In the genomic region with DNA sequence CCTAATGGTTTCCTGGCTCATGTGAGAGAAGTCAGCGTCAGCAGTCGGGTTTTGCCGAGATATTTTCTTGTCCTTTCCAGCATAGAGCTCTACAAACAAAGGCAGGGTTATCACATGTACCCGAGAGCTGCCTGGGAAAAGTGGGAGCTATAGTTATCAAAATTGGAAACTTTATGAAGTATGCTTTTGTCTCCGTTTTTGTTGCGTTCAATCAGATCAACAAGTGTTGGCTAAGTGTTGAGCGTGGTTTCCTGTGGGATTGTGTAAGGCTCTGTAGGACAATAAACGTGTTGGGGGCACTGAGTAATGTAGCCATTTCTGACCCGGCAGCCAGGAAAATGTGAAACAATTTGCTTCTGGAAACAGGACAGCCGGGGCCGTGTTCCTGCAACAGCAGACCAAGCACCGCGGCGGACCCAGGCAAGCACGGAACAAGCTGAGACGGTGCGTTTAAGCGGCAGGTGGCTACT, we compare ENCODE assay signal across 28 cellular contexts. TPM values are rescaled to one million over a fixed set of nuclear protein-coding genes. Genes with fewer than 3 reads are reported as not detected.
A peak's percentile ranks its signal among the peaks of the same experiment; 100 is the strongest.
DNase-seq lines count a peak whose midpoint lies in the region; ATAC-seq and TF ChIP-seq lines count a peak whose summit lies in the region.
"Had no signal": no experiment of that assay in that cellular context is flagged by ENCODE, and none has a peak within 500 bp of the region (broad histone marks: within the 10 kb centered on the region; RNA-seq: fewer than 3 reads in every experiment).

BMX (plus strand) TSS at position 311 of the 470 bp plus-strand sequence. CDS start 7,547 bp downstream, outside the sequence.

- H3K27me3 Mint-ChIP-seq in CD14-positive monocyte (ENCODE audit: low read depth in 3 of 3) = peaks cover 0 to 54% (median 2%) of the 10 kb centered on the region in 3 donors
- peaks cover 17 to 22% of the 10 kb centered on the region in 2 donors for H3K27me3 Mint-ChIP-seq in effector memory CD8-positive, alpha-beta T cell

- DNase-seq in CD14-positive monocyte (ENCODE audit: low spot score) (no peak), dermis blood vessel endothelial cell (peak; percentile 80), left ventricle myocardium inferior (peak; percentile 23), osteoblast (ENCODE audit: insufficient read length, low spot score, missing footprints) (peak; percentile 32), ureter (ENCODE audit: low spot score) (no peak), NCI-H524 treated with DMSO at 0.1 percent for 48 hours (lab: John Stamatoyannopoulos, UW) (no peak)
- no peak for DNase-seq in effector memory CD8-positive, alpha-beta T cell
- DNase-seq: activated CD4-positive, alpha-beta T cell treated with anti-CD3 and anti-CD28 coated beads for 4 hours; activated CD8-positive, alpha-beta memory T cell treated with anti-CD3 and anti-CD28 coated beads, Interleukin-2, amount 10 ng/mL, durations not matched to agents 7 days and 5 days; islet precursor cell; naive B cell; NCI-H1105 treated with DMSO at 0.1 percent for 48 hours; NCI-H510A treated with DMSO at 0.1 percent for 48 hours; ovary; small intestine; stimulated activated CD4-positive, alpha-beta T cell treated with anti-CD3 and anti-CD28 coated beads, Interleukin-4, amount 100 ng/mL, for 1 hour; stimulated activated naive CD8-positive, alpha-beta T cell treated with anti-CD3 and anti-CD28 coated beads, Interleukin-15, amount 100 ng/mL, for 72 hours; SW 1271 had no signal

- H3K36me3 Mint-ChIP-seq in CD14-positive monocyte = no peaks in the 10 kb centered on the region
- no peaks in the 10 kb centered on the region for H3K36me3 Mint-ChIP-seq in effector memory CD8-positive, alpha-beta T cell (ENCODE audit: insufficient read depth)
- H3K36me3 Mint-ChIP-seq: activated CD8-positive, alpha-beta memory T cell treated with anti-CD3 and anti-CD28 coated beads, Interleukin-2, amount 10 ng/mL, durations not matched to agents 7 days and 5 days; activated naive CD8-positive, alpha-beta T cell; memory B cell; naive B cell; type B pancreatic cell had no signal

- H3K27ac ChIP-seq in left ventricle myocardium inferior (replicated peaks) (peak within 1 kb of the TSS; percentile 51), osteoblast (ENCODE audit: low read depth, low read length) (no peak within 1 kb of the TSS)
- H3K27ac ChIP-seq: A549, ovary had no signal

- H2AFZ ChIP-seq in osteoblast (ENCODE audit: low read length) = peak within 1 kb of the TSS; percentile 50

- H4K20me1 ChIP-seq in osteoblast (ENCODE audit: insufficient read depth, low read length) = no peaks in the 10 kb centered on the region

- peaks cover 0 to 5% (median 0%) of the 10 kb centered on the region in 7 donors for H3K9me3 Mint-ChIP-seq in CD14-positive monocyte
- no peaks in the 10 kb centered on the region for H3K9me3 Mint-ChIP-seq in effector memory CD8-positive, alpha-beta T cell
- H3K9me3 Mint-ChIP-seq: activated T-helper 1 cell treated with anti-CD3 and anti-CD28 coated beads, Interleukin-12 subunit alpha, Interleukin-12 subunit beta, Interleukin-2, Interleukin-4 antibody, amounts not matched to agents 30 ng/mL and 10 ng/mL and 1 ng/mL, durations not matched to agents 14 hours and 24 hours and 36 hours; memory B cell; naive B cell; stimulated activated naive CD8-positive, alpha-beta T cell treated with anti-CD3 and anti-CD28 coated beads, Interleukin-15, amount 100 ng/mL, for 72 hours; type B pancreatic cell had no signal

- H3K4me1 ChIP-seq in left ventricle myocardium inferior (no peaks in the 10 kb centered on the region), osteoblast (ENCODE audit: insufficient read depth, low read length) (no peaks in the 10 kb centered on the region)
- H3K4me1 ChIP-seq: A549, HAP-1 had no signal

- H3K9me3 ChIP-seq in left ventricle myocardium inferior (replicated peaks) (no peaks in the 10 kb centered on the region), osteoblast (ENCODE audit: low read depth, low read length) (no peaks in the 10 kb centered on the region)
- H3K9me3 ChIP-seq: A549, HAP-1, ovary had no signal

- no peak for ATAC-seq in effector memory CD8-positive, alpha-beta T cell (replicated peaks)
- ATAC-seq in GM19324 (IDR thresholded peaks at IDR 0.05; ENCODE audit: low FRiP score, unreplicated experiment) = no peak
- ATAC-seq: A549; activated CD8-positive, alpha-beta memory T cell treated with anti-CD3 and anti-CD28 coated beads, Interleukin-2, amount 10 ng/mL, durations not matched to agents 7 days and 5 days; stimulated activated naive CD8-positive, alpha-beta T cell treated with anti-CD3 and anti-CD28 coated beads, Interleukin-15, amount 100 ng/mL, for 72 hours had no signal

- H3K36me3 ChIP-seq in left ventricle myocardium inferior (no peaks in the 10 kb centered on the region), osteoblast (ENCODE audit: insufficient read depth, low read length) (no peaks in the 10 kb centered on the region)
- H3K36me3 ChIP-seq: HAP-1, ovary had no signal

- H3K79me2 ChIP-seq in osteoblast (ENCODE audit: insufficient read depth, low read length) = no peaks in the 10 kb centered on the region

- H3K27ac Mint-ChIP-seq in CD14-positive monocyte = peak within 1 kb of the TSS in 5 of 7 donors; percentile 20 to 85 (median 53)
- no peak within 1 kb of the TSS for H3K27ac Mint-ChIP-seq in effector memory CD8-positive, alpha-beta T cell
- H3K27ac Mint-ChIP-seq: activated CD8-positive, alpha-beta memory T cell treated with anti-CD3 and anti-CD28 coated beads, Interleukin-2, amount 10 ng/mL, durations not matched to agents 7 days and 5 days; activated naive CD8-positive, alpha-beta T cell; activated T-helper 1 cell treated with anti-CD3 and anti-CD28 coated beads, Interleukin-12 subunit alpha, Interleukin-12 subunit beta, Interleukin-2, Interleukin-4 antibody, amounts not matched to agents 30 ng/mL and 10 ng/mL and 1 ng/mL, durations not matched to agents 14 hours and 24 hours and 36 hours; memory B cell; stimulated activated naive CD8-positive, alpha-beta T cell treated with anti-CD3 and anti-CD28 coated beads, Interleukin-15, amount 100 ng/mL, for 72 hours; type B pancreatic cell had no signal

- H3K4me3 ChIP-seq in left ventricle myocardium inferior (peak within 1 kb of the TSS; percentile 27), osteoblast (ENCODE audit: insufficient read depth, low read length) (peak within 1 kb of the TSS; percentile 17)
- H3K4me3 ChIP-seq: A549, HAP-1, ovary had no signal

- peak within 1 kb of the TSS; percentile 35 for H3K4me2 ChIP-seq in osteoblast (ENCODE audit: insufficient read depth, low read length)
- H3K4me2 ChIP-seq: A549 had no signal

- H3K4me3 Mint-ChIP-seq in CD14-positive monocyte = peak within 1 kb of the TSS; percentile 63 to 77
- H3K4me3 Mint-ChIP-seq in effector memory CD8-positive, alpha-beta T cell = no peak within 1 kb of the TSS
- H3K4me3 Mint-ChIP-seq: activated CD8-positive, alpha-beta memory T cell treated with anti-CD3 and anti-CD28 coated beads, Interleukin-2, amount 10 ng/mL, durations not matched to agents 7 days and 5 days; activated naive CD8-positive, alpha-beta T cell; activated T-helper 1 cell treated with anti-CD3 and anti-CD28 coated beads, Interleukin-12 subunit alpha, Interleukin-12 subunit beta, Interleukin-2, Interleukin-4 antibody, amounts not matched to agents 30 ng/mL and 10 ng/mL and 1 ng/mL, durations not matched to agents 14 hours and 24 hours and 36 hours; memory B cell; naive B cell; stimulated activated naive CD8-positive, alpha-beta T cell treated with anti-CD3 and anti-CD28 coated beads, Interleukin-15, amount 100 ng/mL, for 72 hours; type B pancreatic cell had no signal

- H3K4me1 Mint-ChIP-seq in CD14-positive monocyte = peaks cover 26% of the 10 kb centered on the region
- peaks cover 3 to 5% of the 10 kb centered on the region in 2 donors for H3K4me1 Mint-ChIP-seq in effector memory CD8-positive, alpha-beta T cell (ENCODE audit: low read depth in 2 of 2)

- TF ChIP-seq CTCF in CD14-positive monocyte (IDR thresholded peaks at IDR 0.05) = no peak
- no peak for TF ChIP-seq CTCF in left ventricle myocardium inferior (IDR thresholded peaks at IDR 0.05; ENCODE audit: borderline replicate concordance)
- TF ChIP-seq CTCF in osteoblast (IDR thresholded peaks at IDR 0.05; ENCODE audit: extremely low read depth, low read depth, low read length) = no peak

- intact Hi-C loops in CD14-positive monocyte (cut with micrococcal nuclease) = no loop called here
- intact Hi-C loops in left ventricle myocardium inferior (cut with micrococcal nuclease) = no loop called here

- no peaks in the 10 kb centered on the region for H3K27me3 ChIP-seq in left ventricle myocardium inferior (ENCODE audit: low read depth)
- peaks cover 37% of the 10 kb centered on the region for H3K27me3 ChIP-seq in osteoblast (ENCODE audit: insufficient read depth, low read length)
- H3K27me3 ChIP-seq: ovary had no signal

RNA-seq across cellular contexts. Expression of gene BMX, which starts in this region (rescaled TPM):
- under 1 TPM; 0.22 to 0.26 TPM for polyA plus RNA-seq in CD14-positive monocyte
- total RNA-seq in dermis blood vessel endothelial cell = 208 and 253 TPM in 2 replicates
- total RNA-seq in left ventricle myocardium inferior = 3.3 TPM
- not detected in 2 replicates for total RNA-seq in osteoblast
- total RNA-seq in ureter = 1.4 TPM
- total RNA-seq: activated CD8-positive, alpha-beta memory T cell treated with anti-CD3 and anti-CD28 coated beads, Interleukin-2, amount 10 ng/mL, durations not matched to agents 7 days and 5 days; activated T-helper 1 cell treated with anti-CD3 and anti-CD28 coated beads, Interleukin-12 subunit alpha, Interleukin-12 subunit beta, Interleukin-2, Interleukin-4 antibody, amounts not matched to agents 30 ng/mL and 10 ng/mL and 1 ng/mL, durations not matched to agents 14 hours and 24 hours and 36 hours; fibroblast of villous mesenchyme; LHCN-M2 had no signal
- polyA plus RNA-seq: A549, BJ had no signal

Comparison
In these comparisons a context has a peak if more than half of its experiments do, and no peak if none do; other contexts are left out.
1. RNA of gene BMX (total RNA-seq): 208 to 253 TPM in dermis blood vessel endothelial cell; 3.3 TPM in left ventricle myocardium inferior (single experiment), 1.4 TPM in ureter (single experiment) and not detected in osteoblast; every median in the first group is over 10 times any median in the second.
2. Peak in DNase-seq, H3K4me3 ChIP-seq and H3K4me2 ChIP-seq in osteoblast; RNA of the gene not detected or under 1 TPM.
3. DNase-seq: peak in dermis blood vessel endothelial cell (single experiment) and left ventricle myocardium inferior (single experiment); none in CD14-positive monocyte (single experiment), ureter (single experiment), effector memory CD8-positive, alpha-beta T cell (0 of 3) and NCI-H524 treated with DMSO at 0.1 percent for 48 hours (single experiment).
4. H3K27ac Mint-ChIP-seq: peak in CD14-positive monocyte (5 of 7); none in effector memory CD8-positive, alpha-beta T cell (0 of 2).
5. H3K4me3 Mint-ChIP-seq: peak in CD14-positive monocyte (2 of 2); none in effector memory CD8-positive, alpha-beta T cell (0 of 2).